In genomic region chrX:138711399-138712347, GRCh38 we compare ENCODE assay signal across 9 cellular contexts. TPM values are rescaled to one million over a fixed set of nuclear protein-coding genes. Genes with fewer than 3 reads are reported as not detected.
DNase-seq lines count a peak whose midpoint lies in the region; TF ChIP-seq lines count a peak whose summit lies in the region.
"Had no signal": no experiment of that assay in that cellular context is flagged by ENCODE, and none has a peak within 500 bp of the region (broad histone marks: within the 10 kb centered on the region; RNA-seq: fewer than 3 reads in every experiment).

TSS of gene FGF13 (minus strand) at chrX:138711717. CDS start at chrX:138711003, 714 bp downstream.

- H3K9me3 ChIP-seq in MG63, result no peaks in the 10 kb centered on the region

- H3K4me3 ChIP-seq in MG63, result no peak within 1 kb of the TSS

- POLR2A ChIA-PET in activated CD4-positive, alpha-beta T cell treated with anti-CD3 and anti-CD28 coated beads, Interleukin-2, amount 10 ng/mL, durations not matched to agents 7 days and 5 days (lab: Charles Lee), result no interaction called here

- no peaks in the 10 kb centered on the region for H3K9me3 Mint-ChIP-seq in endothelial cell (ENCODE audit: unreplicated experiment)
- H3K9me3 Mint-ChIP-seq in activated CD4-positive, alpha-beta T cell treated with anti-CD3 and anti-CD28 coated beads, Interleukin-2, amount 10 ng/mL, durations not matched to agents 7 days and 5 days, result no peaks in the 10 kb centered on the region

- CTCF ChIA-PET in activated CD4-positive, alpha-beta T cell treated with anti-CD3 and anti-CD28 coated beads, Interleukin-2, amount 10 ng/mL, durations not matched to agents 7 days and 5 days (lab: Charles Lee), result no interaction called here

- H3K27me3 Mint-ChIP-seq in endothelial cell (ENCODE audit: unreplicated experiment), result peaks cover 1% of the 10 kb centered on the region
- peaks cover 38% of the 10 kb centered on the region for H3K27me3 Mint-ChIP-seq in activated CD4-positive, alpha-beta T cell treated with anti-CD3 and anti-CD28 coated beads, Interleukin-2, amount 10 ng/mL, durations not matched to agents 7 days and 5 days

- H3K36me3 ChIP-seq in MG63, result no peaks in the 10 kb centered on the region

- H3K36me3 Mint-ChIP-seq in endothelial cell (ENCODE audit: low read depth, unreplicated experiment), result no peaks in the 10 kb centered on the region
- no peaks in the 10 kb centered on the region for H3K36me3 Mint-ChIP-seq in activated CD4-positive, alpha-beta T cell treated with anti-CD3 and anti-CD28 coated beads, Interleukin-2, amount 10 ng/mL, durations not matched to agents 7 days and 5 days (ENCODE audit: low read depth)
- H3K36me3 Mint-ChIP-seq: activated naive CD8-positive, alpha-beta T cell had no signal

- H3K27ac Mint-ChIP-seq in endothelial cell (ENCODE audit: unreplicated experiment), result no peak within 1 kb of the TSS
- no peak within 1 kb of the TSS for H3K27ac Mint-ChIP-seq in activated CD4-positive, alpha-beta T cell treated with anti-CD3 and anti-CD28 coated beads, Interleukin-2, amount 10 ng/mL, durations not matched to agents 7 days and 5 days
- H3K27ac Mint-ChIP-seq: activated naive CD8-positive, alpha-beta T cell had no signal

- TF ChIP-seq CTCF in endothelial cell (IDR thresholded peaks at IDR 0.05; ENCODE audit: unreplicated experiment), result no peak

- H3K27me3 ChIP-seq in MG63, result peaks cover 5% of the 10 kb centered on the region; the same call in 1 of the 2 replicates

- peak within 1 kb of the TSS; percentile 85 for H3K4me3 Mint-ChIP-seq in endothelial cell (ENCODE audit: unreplicated experiment)
- no peak within 1 kb of the TSS for H3K4me3 Mint-ChIP-seq in activated CD4-positive, alpha-beta T cell treated with anti-CD3 and anti-CD28 coated beads, Interleukin-2, amount 10 ng/mL, durations not matched to agents 7 days and 5 days
- H3K4me3 Mint-ChIP-seq: activated naive CD8-positive, alpha-beta T cell had no signal

- H3K4me1 Mint-ChIP-seq in endothelial cell (ENCODE audit: unreplicated experiment), result no peaks in the 10 kb centered on the region
- no peaks in the 10 kb centered on the region for H3K4me1 Mint-ChIP-seq in activated CD4-positive, alpha-beta T cell treated with anti-CD3 and anti-CD28 coated beads, Interleukin-2, amount 10 ng/mL, durations not matched to agents 7 days and 5 days

- peak; percentile 52 for DNase-seq in COLO829 (ENCODE audit: low spot score)
- DNase-seq in MG63, result peak; percentile 13
- peak; percentile 46 for DNase-seq in endothelial cell (ENCODE audit: low spot score)
- no peak for DNase-seq in myocyte (ENCODE audit: low read depth)
- no peak for DNase-seq in NCI-H2196 (lab: John Stamatoyannopoulos, UW; ENCODE audit: unreplicated experiment)
- DNase-seq in SW480 (ENCODE audit: low spot score), result no peak
- no peak for DNase-seq in activated CD4-positive, alpha-beta T cell treated with anti-CD3 and anti-CD28 coated beads, Interleukin-2, amount 10 ng/mL, durations not matched to agents 7 days and 5 days
- DNase-seq in activated effector memory CD4-positive, alpha-beta T cell treated with Interleukin-2 at 50 U/mL for 16 hours, result no peak

RNA-seq across cellular contexts. Expression of gene FGF13, which starts in this region (rescaled TPM):
- total RNA-seq in MG63 (2014; rRNA removed; shearing (Covaris generic); ENCODE audit: low replicate concordance), result 0.05 and 0.56 TPM in 2 replicates
- 42.6 TPM for total RNA-seq in endothelial cell (ENCODE audit: unreplicated experiment)
- 14.3 and 30.5 TPM in 2 replicates for total RNA-seq in myocyte
- 5.2 TPM for polyA plus RNA-seq in myocyte (2012)
- total RNA-seq in activated CD4-positive, alpha-beta T cell treated with anti-CD3 and anti-CD28 coated beads, Interleukin-2, amount 10 ng/mL, durations not matched to agents 7 days and 5 days, result not detected

Comparison
In these comparisons a context has a peak if more than half of its experiments do, and no peak if none do; other contexts are left out.
1. Peak in DNase-seq in MG63; RNA of the gene not detected or under 1 TPM.
2. DNase-seq: peak in COLO829 (single experiment) and endothelial cell (single experiment); none in myocyte (single experiment), NCI-H2196 (single experiment), SW480 (single experiment), activated CD4-positive, alpha-beta T cell treated with anti-CD3 and anti-CD28 coated beads, Interleukin-2, amount 10 ng/mL, durations not matched to agents 7 days and 5 days (single experiment) and activated effector memory CD4-positive, alpha-beta T cell treated with Interleukin-2 at 50 U/mL for 16 hours (single experiment).